20 cellular contexts compared by ENCODE assay signal in the genomic region with DNA sequence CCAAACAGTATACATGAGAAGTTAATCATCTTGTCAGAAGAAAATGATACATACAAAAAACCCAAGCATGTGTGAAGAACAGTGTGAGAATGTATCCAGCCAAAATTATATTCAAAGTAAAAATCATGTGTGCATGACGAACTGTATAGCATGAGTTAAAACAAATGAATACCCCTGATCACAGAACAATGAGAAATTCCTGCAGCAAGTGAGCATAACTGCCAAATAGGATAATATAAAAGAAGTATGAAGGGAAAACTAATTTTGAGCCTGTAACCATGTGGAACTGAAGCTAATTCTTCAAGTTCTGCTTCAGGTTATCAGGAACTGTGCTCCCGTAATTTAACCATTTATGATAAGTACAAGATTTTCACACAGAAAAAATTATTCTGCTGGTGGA. TPM values are rescaled to one million over a fixed set of nuclear protein-coding genes. Genes with fewer than 3 reads are reported as not detected.
DNase-seq lines count a peak whose midpoint lies in the region; ATAC-seq, FAIRE-seq and TF ChIP-seq lines count a peak whose summit lies in the region.
"Had no signal": no experiment of that assay in that cellular context is flagged by ENCODE, and none has a peak within 500 bp of the region (broad histone marks: within the 10 kb centered on the region; RNA-seq: fewer than 3 reads in every experiment).

No MANE protein-coding gene starts in this region.

- H3K36me3 ChIP-seq in OCI-LY1 (ENCODE audit: insufficient read depth, low read length) (no peaks in the 10 kb centered on the region), parathyroid adenoma (ENCODE audit: control insufficient read depth, insufficient read depth, low read length) (no peaks in the 10 kb centered on the region)
- H3K36me3 ChIP-seq: BLaER1, HAP-1 had no signal

- CTCF ChIA-PET in A549 (lab: Yijun Ruan, JAX) = interaction anchor here (0.6 to 1.1 kb wide), 3 partner anchors 10 to 95 kb away, joined by 3 to 4 read pairs (median 3); no protein-coding TSS in a partner anchor
- CTCF ChIA-PET in CD4-positive, alpha-beta T cell (lab: Charles Lee) = no interaction called here

- 86% methylated on average over 2 of the region's 2 CpGs for WGBS in A549 (ENCODE audit: missing lambda C conversion rate)

- H3K9ac ChIP-seq in OCI-LY1 (ENCODE audit: low read length) (no peak overlapping the region), parathyroid adenoma (no peak overlapping the region)
- H3K9ac ChIP-seq: BLaER1 had no signal

- POLR2A ChIA-PET in A549 (lab: Yijun Ruan, JAX) = no interaction called here
- POLR2A ChIA-PET in CD4-positive, alpha-beta T cell (lab: Charles Lee) = interaction anchor here (0.6 kb wide), 2 partner anchors 19 to 190 kb away, joined by 3 read pairs; no protein-coding TSS in a partner anchor
- POLR2A ChIA-PET in naive thymus-derived CD8-positive, alpha-beta T cell (lab: Charles Lee) = interaction anchor here (0.8 to 3.0 kb wide), 4 partner anchors 12 to 56 kb away, joined by 4 to 15 read pairs (median 7); partner anchors contain the start of gene AMN1

- TF ChIP-seq RAD21 in A549 (conservative IDR thresholded peaks at IDR 0.05 in 1 of 2, IDR thresholded peaks at IDR 0.05 in 1 of 2) = no peak

- no peaks in the 10 kb centered on the region for H3K27me3 Mint-ChIP-seq in CD4-positive, alpha-beta T cell
- H3K27me3 Mint-ChIP-seq in naive thymus-derived CD8-positive, alpha-beta T cell = no peaks in the 10 kb centered on the region
- H3K27me3 Mint-ChIP-seq: CD8-positive, alpha-beta memory T cell; IgD-negative memory B cell had no signal

- H3K4me3 ChIP-seq in A549 = no peak overlapping the region
- H3K4me3 ChIP-seq in OCI-LY1 (ENCODE audit: low read depth, low read length, poor library complexity, severe bottlenecking) = no peak overlapping the region
- H3K4me3 ChIP-seq in parathyroid adenoma (ENCODE audit: low read depth, low read length) = no peak overlapping the region
- H3K4me3 ChIP-seq: BLaER1, HAP-1 had no signal

- ATAC-seq in A549 = no peak
- ATAC-seq in CD4-positive, alpha-beta T cell (ENCODE audit: poor library complexity) = no peak
- ATAC-seq in naive thymus-derived CD8-positive, alpha-beta T cell = no peak
- ATAC-seq: HepG2 had no signal

- TF ChIP-seq POLR2A in A549 (IDR thresholded peaks at IDR 0.05; ENCODE audit: low read length) = no peak

- H3K27ac ChIP-seq in A549 = no peak overlapping the region
- H3K27ac ChIP-seq in OCI-LY1 (ENCODE audit: low read depth, low read length, poor library complexity, severe bottlenecking) = no peak overlapping the region
- no peak overlapping the region for H3K27ac ChIP-seq in parathyroid adenoma
- H3K27ac ChIP-seq in CD4-positive, alpha-beta T cell (ENCODE audit: low read depth, low read length) = no peak overlapping the region
- H3K27ac ChIP-seq: 22Rv1, BLaER1 had no signal

- no peaks in the 10 kb centered on the region for H3K79me2 ChIP-seq in OCI-LY1 (ENCODE audit: insufficient read depth, low read length)
- no peaks in the 10 kb centered on the region for H3K79me2 ChIP-seq in parathyroid adenoma

- H4K20me1 ChIP-seq in OCI-LY1 (ENCODE audit: insufficient read depth, low read length) = no peaks in the 10 kb centered on the region
- H4K20me1 ChIP-seq: BLaER1 had no signal

- intact Hi-C loops in CD4-positive, alpha-beta T cell (cut with DNase I, micrococcal nuclease) = no loop called here

- H3K9me2 ChIP-seq in OCI-LY1 (ENCODE audit: low read depth, low read length) = no peaks in the 10 kb centered on the region

- peaks cover 25% of the 10 kb centered on the region for H3K4me1 Mint-ChIP-seq in CD4-positive, alpha-beta T cell (ENCODE audit: low read depth)
- H3K4me1 Mint-ChIP-seq in naive thymus-derived CD8-positive, alpha-beta T cell = peaks cover 7 to 32% (median 27%) of the 10 kb centered on the region in 4 donors

- no peaks in the 10 kb centered on the region for H3K9me3 ChIP-seq in A549
- no peaks in the 10 kb centered on the region for H3K9me3 ChIP-seq in OCI-LY1 (ENCODE audit: low read length)
- H3K9me3 ChIP-seq in parathyroid adenoma (ENCODE audit: control insufficient read depth, low read length) = no peaks in the 10 kb centered on the region
- no peaks in the 10 kb centered on the region for H3K9me3 ChIP-seq in CD4-positive, alpha-beta T cell (ENCODE audit: control insufficient read depth, low read length)
- H3K9me3 ChIP-seq: HAP-1 had no signal

- peaks cover 4% of the 10 kb centered on the region for H3K9me3 Mint-ChIP-seq in CD4-positive, alpha-beta T cell
- peaks cover 0 to 10% (median 2%) of the 10 kb centered on the region in 9 donors for H3K9me3 Mint-ChIP-seq in naive thymus-derived CD8-positive, alpha-beta T cell

- DNase-seq in A549 (ENCODE audit: low read depth in 1 of 2, low spot score in 1 of 2) (no peak), iPS-NIHi11 (ENCODE audit: low spot score) (peak; percentile 32), C1 segment of cervical spinal cord (lab: John Stamatoyannopoulos, UW) (no peak)
- DNase-seq in CD4-positive, alpha-beta T cell = no peak
- DNase-seq in naive thymus-derived CD8-positive, alpha-beta T cell = no peak
- DNase-seq: CD8-positive, alpha-beta memory T cell; COR-L47; DMS 273 treated with DMSO at 0.1 percent for 48 hours; DMS53; DND-41 had no signal

- TF ChIP-seq EP300 in A549 (IDR thresholded peaks at IDR 0.05) = no peak

- H3K4me2 ChIP-seq in A549 = no peak overlapping the region
- H3K4me2 ChIP-seq in OCI-LY1 (ENCODE audit: low read length) = no peak overlapping the region
- no peak overlapping the region for H3K4me2 ChIP-seq in parathyroid adenoma (ENCODE audit: low read length)
- H3K4me2 ChIP-seq: BLaER1 had no signal

- no peaks in the 10 kb centered on the region for H3F3A ChIP-seq in OCI-LY1 (ENCODE audit: insufficient read depth, low read length)

- H3K27ac Mint-ChIP-seq in CD4-positive, alpha-beta T cell = no peak overlapping the region
- no peak overlapping the region for H3K27ac Mint-ChIP-seq in naive thymus-derived CD8-positive, alpha-beta T cell
- H3K27ac Mint-ChIP-seq: IgD-negative memory B cell had no signal

- H2AFZ ChIP-seq in OCI-LY1 (ENCODE audit: low read length) = peak overlapping the region; percentile 50
- H2AFZ ChIP-seq in parathyroid adenoma = peak overlapping the region; percentile 25

- no peak overlapping the region for H3K4me3 Mint-ChIP-seq in CD4-positive, alpha-beta T cell
- H3K4me3 Mint-ChIP-seq in naive thymus-derived CD8-positive, alpha-beta T cell = no peak overlapping the region
- H3K4me3 Mint-ChIP-seq: CD8-positive, alpha-beta memory T cell had no signal

- H3K4me1 ChIP-seq in A549 (peaks cover 2% of the 10 kb centered on the region; the same call in 1 of the 3 replicates), OCI-LY1 (ENCODE audit: insufficient read depth, low read length, severe bottlenecking) (peaks cover 22% of the 10 kb centered on the region), parathyroid adenoma (peaks cover under 1% of the 10 kb centered on the region)
- H3K4me1 ChIP-seq: BLaER1, HAP-1 had no signal

- no peaks in the 10 kb centered on the region for H3K27me3 ChIP-seq in OCI-LY1 (ENCODE audit: insufficient read depth, low read length)
- H3K27me3 ChIP-seq in parathyroid adenoma (ENCODE audit: control insufficient read depth, insufficient read depth, low read length) = no peaks in the 10 kb centered on the region
- H3K27me3 ChIP-seq in CD4-positive, alpha-beta T cell (ENCODE audit: control insufficient read depth, insufficient read depth, low read length) = no peaks in the 10 kb centered on the region
- H3K27me3 ChIP-seq: BLaER1 had no signal

- peak; percentile 28 for FAIRE-seq in A549 (lab: Jason Lieb, UNC)
- FAIRE-seq: G401.6, GM12892, GM18507, HepG2 had no signal

- TF ChIP-seq CTCF in A549 (IDR thresholded peaks at IDR 0.05) (no peak), OCI-LY1 (IDR thresholded peaks at IDR 0.05; ENCODE audit: low read length) (no peak), parathyroid adenoma (IDR thresholded peaks at IDR 0.05) (no peak)
- TF ChIP-seq CTCF in CD4-positive, alpha-beta T cell (IDR thresholded peaks at IDR 0.05) = no peak

- H3K36me3 Mint-ChIP-seq in CD4-positive, alpha-beta T cell (ENCODE audit: low read depth) = no peaks in the 10 kb centered on the region
- peaks cover 0 to 6% (median 1%) of the 10 kb centered on the region in 3 donors for H3K36me3 Mint-ChIP-seq in naive thymus-derived CD8-positive, alpha-beta T cell

TF ChIP-seq in A549, 52 proteins besides CTCF, POLR2A, EP300 and RAD21 (continues in another document):
- TF ChIP-seq, protein P1, sequence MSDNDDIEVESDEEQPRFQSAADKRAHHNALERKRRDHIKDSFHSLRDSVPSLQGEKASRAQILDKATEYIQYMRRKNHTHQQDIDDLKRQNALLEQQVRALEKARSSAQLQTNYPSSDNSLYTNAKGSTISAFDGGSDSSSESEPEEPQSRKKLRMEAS (IDR thresholded peaks at IDR 0.05) = no peak
- no peak for TF ChIP-seq ZNF302 (CRISPR knock-in tag; IDR thresholded peaks at IDR 0.05)

RNA-seq across cellular contexts. Expression of gene AMN1, which starts 56.5 kb away (rescaled TPM):
- polyA plus RNA-seq in A549 (2011; rRNA removed) = 50.9 and 53.3 TPM in 2 replicates
- 10.5 and 10.9 TPM in 2 replicates for polyA plus RNA-seq in A549 (2012; cell fraction: cytosol; rRNA removed)
- polyA plus RNA-seq in A549 (2012; cell fraction: nucleus; rRNA removed) = 3.2 and 5.9 TPM in 2 replicates
- 14.8 to 20.0 TPM (median 18.5 TPM) in 3 replicates for polyA plus RNA-seq in A549 (2017; fragmentation: RNase III; extraction: RNeasy Plus Mini Kit Qiagen cat#74134 plus additional on column Dnase treatment)
- 11.2 and 15.8 TPM in 2 replicates for polyA minus RNA-seq in A549 (2011; rRNA and poly(A)+ RNA removed)
- total RNA-seq in CD4-positive, alpha-beta T cell = 1 to 10 TPM; 6.9 to 8.5 TPM
- 10 to 100 TPM; 13.4 to 16.6 TPM for total RNA-seq in naive thymus-derived CD8-positive, alpha-beta T cell
- polyA plus RNA-seq in naive thymus-derived CD8-positive, alpha-beta T cell = 10 to 100 TPM in 2 of 3 donors, 1 to 10 TPM in 1; 8.9 to 16.7 (median 12.8) TPM
